ENCODE assay signal across 2 cellular contexts in genomic region chr9:130842547-130842946, GRCh38.
TF ChIP-seq lines count a peak whose summit lies in the region.

No MANE protein-coding gene starts in this region.

TF ChIP-seq in SK-N-SH, 30 proteins besides CTCF, POLR2A, EP300 and RAD21:
- no peak for TF ChIP-seq YY1 (IDR thresholded peaks at IDR 0.05; ENCODE audit: low read depth)
- TF ChIP-seq POLR2AphosphoS5 (IDR thresholded peaks at IDR 0.05; ENCODE audit: low read depth, low read length) = no peak
- TF ChIP-seq FOXJ3 (CRISPR knock-in tag; IDR thresholded peaks at IDR 0.05) = no peak
- TF ChIP-seq GATA2 (CRISPR knock-in tag; IDR thresholded peaks at IDR 0.05) = no peak
- TF ChIP-seq RFX5 (IDR thresholded peaks at IDR 0.05; ENCODE audit: low read length) = no peak
- TF ChIP-seq MAX (IDR thresholded peaks at IDR 0.05; ENCODE audit: low read depth) = no peak
- TF ChIP-seq REST (IDR thresholded peaks at IDR 0.05; ENCODE audit: low read depth, low read length) = no peak
- TF ChIP-seq MEF2A (IDR thresholded peaks at IDR 0.05; ENCODE audit: borderline replicate concordance, low read depth) = no peak
- TF ChIP-seq ELF1 (IDR thresholded peaks at IDR 0.05) = no peak
- no peak for TF ChIP-seq SIN3A (IDR thresholded peaks at IDR 0.05; ENCODE audit: borderline replicate concordance, low read depth, low read length)
- no peak for TF ChIP-seq TCF12 (IDR thresholded peaks at IDR 0.05)
- no peak for TF ChIP-seq USF1 (IDR thresholded peaks at IDR 0.05; ENCODE audit: borderline replicate concordance, low read depth)
TF ChIP-seq in SK-N-SH: peak in this region for 0.

TF ChIP-seq in SK-N-SH treated with all-trans-retinoic acid at 6 μM for 48 hours, 23 proteins besides CTCF, POLR2A, EP300 and RAD21:
- TF ChIP-seq ESRRG (CRISPR knock-in tag; IDR thresholded peaks at IDR 0.05) (no peak), TCF4 (CRISPR knock-in tag; IDR thresholded peaks at IDR 0.05; ENCODE audit: borderline replicate concordance) (no peak), GLIS3 (CRISPR knock-in tag; IDR thresholded peaks at IDR 0.05) (no peak), ZFP3 (CRISPR knock-in tag; IDR thresholded peaks at IDR 0.05) (no peak), ZFP30 (CRISPR knock-in tag; IDR thresholded peaks at IDR 0.05) (no peak)
